8 cellular contexts compared by ENCODE assay signal in the genomic region with DNA sequence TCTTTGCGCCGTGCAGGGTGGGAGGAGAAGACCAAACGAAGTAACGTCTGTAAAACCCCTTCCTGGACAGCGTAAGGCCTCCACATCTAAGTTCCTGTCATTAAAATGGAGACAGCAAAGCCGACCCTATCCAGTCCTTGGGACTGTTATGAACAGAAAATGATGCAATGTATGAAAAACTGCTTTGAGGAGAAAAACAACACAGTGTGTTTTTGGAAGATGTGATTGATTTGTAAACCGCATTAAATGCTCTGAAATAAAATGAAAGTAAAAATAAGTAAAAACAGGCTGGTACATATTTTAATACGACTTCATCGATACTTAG. TPM values are rescaled to one million over a fixed set of nuclear protein-coding genes. Genes with fewer than 3 reads are reported as not detected.
DNase-seq lines count a peak whose midpoint lies in the region; ATAC-seq and TF ChIP-seq lines count a peak whose summit lies in the region.

No MANE protein-coding gene starts in this region.

- peak overlapping the region; percentile 73 for H3K9ac ChIP-seq in SK-N-SH

- H3K4me2 ChIP-seq in SK-N-SH = peak overlapping the region; percentile 97

- peaks cover 0 to 8% of the 10 kb centered on the region in 2 experiments for H3K36me3 ChIP-seq in SK-N-SH (replicated peaks in 1 of 2; ENCODE audit: control insufficient read depth in 1 of 2, insufficient read depth in 2 of 2, low read length in 1 of 2)

- H3K9me3 Mint-ChIP-seq in stimulated activated naive CD8-positive, alpha-beta T cell treated with anti-CD3 and anti-CD28 coated beads, Interleukin-15, amount 100 ng/mL, for 72 hours = no peaks in the 10 kb centered on the region

- peak overlapping the region; percentile 73 to 88; a peak in 3 of 4 replicates for H3K27ac ChIP-seq in SK-N-SH (ENCODE audit: low read depth in 2 of 2, low read length in 1 of 2)

- H3K4me3 ChIP-seq in SK-N-SH (ENCODE audit: low read depth in 2 of 2, low read length in 1 of 2) = peak overlapping the region; percentile 98 to 99
- H3K4me3 ChIP-seq in foreskin fibroblast (ENCODE audit: low read depth in 1 of 2, low read length in 2 of 2) = peak overlapping the region; percentile 87 to 88

- no peak for ATAC-seq in SK-N-SH treated with all-trans-retinoic acid at 6 μM for 48 hours
- ATAC-seq in T-helper 17 cell = peak; percentile 38
- peak; percentile 47 for ATAC-seq in stimulated activated naive CD8-positive, alpha-beta T cell treated with anti-CD3 and anti-CD28 coated beads, Interleukin-15, amount 100 ng/mL, for 72 hours
- ATAC-seq in HG02938 (IDR thresholded peaks at IDR 0.05; ENCODE audit: unreplicated experiment) = no peak

- H3K27me3 ChIP-seq in SK-N-SH (ENCODE audit: insufficient read depth) = no peaks in the 10 kb centered on the region

- TF ChIP-seq EP300 in SK-N-SH (IDR thresholded peaks at IDR 0.05; ENCODE audit: borderline replicate concordance in 1 of 2, low read depth in 1 of 2, low read length in 1 of 2) = no peak

- no peaks in the 10 kb centered on the region for H3K9me2 ChIP-seq in SK-N-SH

- H3K36me3 Mint-ChIP-seq in T-helper 17 cell (ENCODE audit: low read depth) = no peaks in the 10 kb centered on the region

- peak overlapping the region; percentile 97; the same call in 1 of the 2 replicates for H2AFZ ChIP-seq in SK-N-SH (ENCODE audit: low read depth)

- peaks cover 18% of the 10 kb centered on the region for H4K20me1 ChIP-seq in SK-N-SH (ENCODE audit: insufficient read depth)

- H3K79me2 ChIP-seq in SK-N-SH (ENCODE audit: insufficient read depth) = peaks cover 42% of the 10 kb centered on the region

- no peak for TF ChIP-seq RAD21 in SK-N-SH (IDR thresholded peaks at IDR 0.05; ENCODE audit: low read length)

- peak overlapping the region; percentile 88 for H3K27ac Mint-ChIP-seq in T-helper 17 cell
- H3K27ac Mint-ChIP-seq in stimulated activated naive CD8-positive, alpha-beta T cell treated with anti-CD3 and anti-CD28 coated beads, Interleukin-15, amount 100 ng/mL, for 72 hours = peak overlapping the region; percentile 90 to 97

- peaks cover 4% of the 10 kb centered on the region for H3F3A ChIP-seq in SK-N-SH (replicated peaks; ENCODE audit: insufficient read depth)

- H3K4me3 Mint-ChIP-seq in T-helper 17 cell = peak overlapping the region; percentile 88
- peak overlapping the region; percentile 86 to 91 for H3K4me3 Mint-ChIP-seq in stimulated activated naive CD8-positive, alpha-beta T cell treated with anti-CD3 and anti-CD28 coated beads, Interleukin-15, amount 100 ng/mL, for 72 hours

- H3K9me3 ChIP-seq in SK-N-SH (no peaks in the 10 kb centered on the region), T-helper 17 cell (ENCODE audit: control insufficient read depth, low read length, poor library complexity, severe bottlenecking) (no peaks in the 10 kb centered on the region)

- DNase-seq in SK-N-SH (no peak), T-helper 17 cell (no peak), foreskin fibroblast (no peak), NCI-H1048 (lab: John Stamatoyannopoulos, UW) (no peak), NCI-H1694 (lab: John Stamatoyannopoulos, UW) (no peak)
- DNase-seq in stimulated activated naive CD8-positive, alpha-beta T cell treated with anti-CD3 and anti-CD28 coated beads, Interleukin-15, amount 100 ng/mL, for 72 hours = no peak

- CTCF ChIA-PET in SK-N-SH (lab: Yijun Ruan, JAX) = interaction anchor here (0.9 to 5.6 kb wide), 4 partner anchors 9 to 932 kb away, joined by 3 to 38 read pairs (median 12); no protein-coding TSS in a partner anchor

- TF ChIP-seq CTCF in SK-N-SH (IDR thresholded peaks at IDR 0.05) (no peak), foreskin fibroblast (IDR thresholded peaks at IDR 0.05; ENCODE audit: low read depth, low read length) (no peak)

- H3K27me3 Mint-ChIP-seq in T-helper 17 cell = peaks cover 4% of the 10 kb centered on the region
- no peaks in the 10 kb centered on the region for H3K27me3 Mint-ChIP-seq in stimulated activated naive CD8-positive, alpha-beta T cell treated with anti-CD3 and anti-CD28 coated beads, Interleukin-15, amount 100 ng/mL, for 72 hours

- peaks cover 5 to 26% of the 10 kb centered on the region in 2 experiments; a peak in 3 of 4 replicates for H3K4me1 ChIP-seq in SK-N-SH (ENCODE audit: control insufficient read depth in 1 of 2, insufficient read depth in 2 of 2, low read depth in 1 of 2, low read length in 1 of 2)

- H3K4me1 Mint-ChIP-seq in T-helper 17 cell = peaks cover 27% of the 10 kb centered on the region
- H3K4me1 Mint-ChIP-seq in stimulated activated naive CD8-positive, alpha-beta T cell treated with anti-CD3 and anti-CD28 coated beads, Interleukin-15, amount 100 ng/mL, for 72 hours = peaks cover 41% of the 10 kb centered on the region

- WGBS in SK-N-SH (ENCODE audit: low lambda C conversion rate) = 75% methylated on average over 9 of the region's 9 CpGs

- POLR2A ChIA-PET in SK-N-SH (lab: Yijun Ruan, JAX) = no interaction called here

TF ChIP-seq in SK-N-SH, 30 proteins besides CTCF, POLR2A, EP300 and RAD21 (continues in another document):
- TF ChIP-seq ELF1 (IDR thresholded peaks at IDR 0.05) = no peak
- no peak for TF ChIP-seq MEF2A (IDR thresholded peaks at IDR 0.05; ENCODE audit: borderline replicate concordance, low read depth)
- no peak for TF ChIP-seq RCOR1 (IDR thresholded peaks at IDR 0.05; ENCODE audit: low read length)
- no peak for TF ChIP-seq TCF12 (IDR thresholded peaks at IDR 0.05)
- no peak for TF ChIP-seq POLR2AphosphoS5 (IDR thresholded peaks at IDR 0.05; ENCODE audit: low read depth, low read length)
- no peak for TF ChIP-seq TEAD4 (IDR thresholded peaks at IDR 0.05; ENCODE audit: borderline replicate concordance, insufficient read depth)
- TF ChIP-seq FOXM1 (IDR thresholded peaks at IDR 0.05; ENCODE audit: low read depth) = no peak

TF ChIP-seq in SK-N-SH treated with all-trans-retinoic acid at 6 μM for 48 hours, 23 proteins besides CTCF, POLR2A, EP300 and RAD21:
- TF ChIP-seq ZFP30 (CRISPR knock-in tag; IDR thresholded peaks at IDR 0.05) = no peak
- TF ChIP-seq ESRRG (CRISPR knock-in tag; IDR thresholded peaks at IDR 0.05) = no peak
- TF ChIP-seq ZC3H10 (CRISPR knock-in tag; IDR thresholded peaks at IDR 0.05) = no peak
- TF ChIP-seq, protein P1, sequence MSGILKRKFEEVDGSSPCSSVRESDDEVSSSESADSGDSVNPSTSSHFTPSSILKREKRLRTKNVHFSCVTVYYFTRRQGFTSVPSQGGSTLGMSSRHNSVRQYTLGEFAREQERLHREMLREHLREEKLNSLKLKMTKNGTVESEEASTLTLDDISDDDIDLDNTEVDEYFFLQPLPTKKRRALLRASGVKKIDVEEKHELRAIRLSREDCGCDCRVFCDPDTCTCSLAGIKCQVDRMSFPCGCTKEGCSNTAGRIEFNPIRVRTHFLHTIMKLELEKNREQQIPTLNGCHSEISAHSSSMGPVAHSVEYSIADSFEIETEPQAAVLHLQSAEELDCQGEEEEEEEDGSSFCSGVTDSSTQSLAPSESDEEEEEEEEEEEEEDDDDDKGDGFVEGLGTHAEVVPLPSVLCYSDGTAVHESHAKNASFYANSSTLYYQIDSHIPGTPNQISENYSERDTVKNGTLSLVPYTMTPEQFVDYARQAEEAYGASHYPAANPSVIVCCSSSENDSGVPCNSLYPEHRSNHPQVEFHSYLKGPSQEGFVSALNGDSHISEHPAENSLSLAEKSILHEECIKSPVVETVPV (CRISPR knock-in tag; IDR thresholded peaks at IDR 0.05) = no peak
- TF ChIP-seq PPARA (CRISPR knock-in tag; IDR thresholded peaks at IDR 0.05; ENCODE audit: borderline replicate concordance) = no peak
- TF ChIP-seq GLIS3 (CRISPR knock-in tag; IDR thresholded peaks at IDR 0.05) = no peak

RNA-seq across cellular contexts. Expression of gene URB1, which starts 0.8 kb away (rescaled TPM):
- 9.9 and 12.5 TPM in 2 replicates for polyA plus RNA-seq in SK-N-SH (2012; rRNA removed)
- 4.7 and 6.4 TPM in 2 replicates for polyA plus RNA-seq in SK-N-SH (2012; cell fraction: cytosol; rRNA removed)
- 19.7 and 25.3 TPM in 2 replicates for polyA plus RNA-seq in SK-N-SH (2012; cell fraction: nucleus; rRNA removed)
- total RNA-seq in T-helper 17 cell = 10 to 100 TPM; 11.2 to 11.8 TPM

RNA-seq across cellular contexts. Expression of gene EVA1C, which starts 18.9 kb away (rescaled TPM):
- 9.5 and 10.1 TPM in 2 replicates for polyA plus RNA-seq in SK-N-SH (2012; rRNA removed)
- 9.0 and 9.9 TPM in 2 replicates for polyA plus RNA-seq in SK-N-SH (2012; cell fraction: cytosol; rRNA removed)
- 11.5 and 12.6 TPM in 2 replicates for polyA plus RNA-seq in SK-N-SH (2012; cell fraction: nucleus; rRNA removed)
- 10 to 100 TPM; 17.9 to 21.9 TPM for total RNA-seq in T-helper 17 cell

Comparison
In these comparisons a context has a peak if more than half of its experiments do, and no peak if none do; other contexts are left out.
1. ATAC-seq: peak in T-helper 17 cell (single experiment) and stimulated activated naive CD8-positive, alpha-beta T cell treated with anti-CD3 and anti-CD28 coated beads, Interleukin-15, amount 100 ng/mL, for 72 hours (single experiment); none in SK-N-SH treated with all-trans-retinoic acid at 6 μM for 48 hours (single experiment) and HG02938 (single experiment).